Comparison of ENCODE assay signal across 1 cellular context in genomic region chr7:957418-958220, GRCh38.
TF ChIP-seq lines count a peak whose summit lies in the region.

No MANE protein-coding gene starts in this region.

TF ChIP-seq in HepG2, 621 proteins besides CTCF, POLR2A, EP300 and RAD21 (continued from another document and continues in another):
- TF ChIP-seq ZNF280D (CRISPR knock-in tag; IDR thresholded peaks at IDR 0.05) (0 out of 2 replicates have a peak, but pooled peaks have one; percentile 82), USF2 (IDR thresholded peaks at IDR 0.05; ENCODE audit: low read depth, low read length) (no peak), USF2 (CRISPR knock-in tag; IDR thresholded peaks at IDR 0.05; ENCODE audit: borderline replicate concordance) (no peak), TMF1 (CRISPR knock-in tag; IDR thresholded peaks at IDR 0.05; ENCODE audit: low read depth) (peak; percentile 79; the same call in 1 of the 2 replicates), MXD1 (CRISPR knock-in tag; IDR thresholded peaks at IDR 0.05) (no peak; the same call in 1 of the 2 replicates), CBX2 (IDR thresholded peaks at IDR 0.05; ENCODE audit: low read depth, low read length) (no peak), CBX2 (CRISPR knock-in tag; IDR thresholded peaks at IDR 0.05; ENCODE audit: low read depth) (0 out of 2 replicates have a peak, but pooled peaks have one; percentile 30), ZNF790 (CRISPR knock-in tag; IDR thresholded peaks at IDR 0.05; ENCODE audit: borderline replicate concordance) (peak; percentile 99), FOXJ3 (CRISPR knock-in tag; IDR thresholded peaks at IDR 0.05; ENCODE audit: borderline replicate concordance) (peak; percentile 59; the same call in 1 of the 2 replicates), DNMT3B (CRISPR knock-in tag; conservative IDR thresholded peaks at IDR 0.05) (0 out of 2 replicates have a peak, but pooled peaks have one; percentile 48), ZSCAN12 (CRISPR knock-in tag; IDR thresholded peaks at IDR 0.05) (peak; percentile 90), ZNF784 (CRISPR knock-in tag; IDR thresholded peaks at IDR 0.05; ENCODE audit: borderline replicate concordance) (peak; percentile 95), ZNF747 (CRISPR knock-in tag; IDR thresholded peaks at IDR 0.05; ENCODE audit: borderline replicate concordance) (peak; percentile 87; the same call in 1 of the 2 replicates), ATF5 (CRISPR knock-in tag; IDR thresholded peaks at IDR 0.05; ENCODE audit: low read depth) (0 out of 2 replicates have a peak, but pooled peaks have one; percentile 34), ZNF75D (CRISPR knock-in tag; IDR thresholded peaks at IDR 0.05; ENCODE audit: borderline replicate concordance) (no peak), BCL6 (CRISPR knock-in tag; IDR thresholded peaks at IDR 0.05) (peak; percentile 31; the same call in 1 of the 2 replicates), TBX3 (IDR thresholded peaks at IDR 0.05; ENCODE audit: borderline replicate concordance) (no peak), MTF1 (CRISPR knock-in tag; IDR thresholded peaks at IDR 0.05) (no peak), TOPORS (CRISPR knock-in tag; IDR thresholded peaks at IDR 0.05) (peak; percentile 82; the same call in 1 of the 2 replicates), MYC (CRISPR knock-in tag; IDR thresholded peaks at IDR 0.05; ENCODE audit: borderline replicate concordance) (peak; percentile 91), ISX (CRISPR knock-in tag; conservative IDR thresholded peaks at IDR 0.05) (0 out of 2 replicates have a peak, but pooled peaks have one; percentile 38), STAT6 (CRISPR knock-in tag; IDR thresholded peaks at IDR 0.05; ENCODE audit: borderline replicate concordance) (peak; percentile 43; the same call in 1 of the 2 replicates), YEATS2 (CRISPR knock-in tag; IDR thresholded peaks at IDR 0.05; ENCODE audit: borderline replicate concordance) (no peak)
- TF ChIP-seq, protein P1, sequence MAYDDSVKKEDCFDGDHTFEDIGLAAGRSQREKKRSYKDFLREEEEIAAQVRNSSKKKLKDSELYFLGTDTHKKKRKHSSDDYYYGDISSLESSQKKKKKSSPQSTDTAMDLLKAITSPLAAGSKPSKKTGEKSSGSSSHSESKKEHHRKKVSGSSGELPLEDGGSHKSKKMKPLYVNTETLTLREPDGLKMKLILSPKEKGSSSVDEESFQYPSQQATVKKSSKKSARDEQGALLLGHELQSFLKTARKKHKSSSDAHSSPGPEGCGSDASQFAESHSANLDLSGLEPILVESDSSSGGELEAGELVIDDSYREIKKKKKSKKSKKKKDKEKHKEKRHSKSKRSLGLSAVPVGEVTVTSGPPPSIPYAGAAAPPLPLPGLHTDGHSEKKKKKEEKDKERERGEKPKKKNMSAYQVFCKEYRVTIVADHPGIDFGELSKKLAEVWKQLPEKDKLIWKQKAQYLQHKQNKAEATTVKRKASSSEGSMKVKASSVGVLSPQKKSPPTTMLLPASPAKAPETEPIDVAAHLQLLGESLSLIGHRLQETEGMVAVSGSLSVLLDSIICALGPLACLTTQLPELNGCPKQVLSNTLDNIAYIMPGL (CRISPR knock-in tag; IDR thresholded peaks at IDR 0.05; ENCODE audit: borderline replicate concordance in 1 of 2, low read depth in 1 of 2), result peak; percentile 85 to 92
- TF ChIP-seq, protein P2, sequence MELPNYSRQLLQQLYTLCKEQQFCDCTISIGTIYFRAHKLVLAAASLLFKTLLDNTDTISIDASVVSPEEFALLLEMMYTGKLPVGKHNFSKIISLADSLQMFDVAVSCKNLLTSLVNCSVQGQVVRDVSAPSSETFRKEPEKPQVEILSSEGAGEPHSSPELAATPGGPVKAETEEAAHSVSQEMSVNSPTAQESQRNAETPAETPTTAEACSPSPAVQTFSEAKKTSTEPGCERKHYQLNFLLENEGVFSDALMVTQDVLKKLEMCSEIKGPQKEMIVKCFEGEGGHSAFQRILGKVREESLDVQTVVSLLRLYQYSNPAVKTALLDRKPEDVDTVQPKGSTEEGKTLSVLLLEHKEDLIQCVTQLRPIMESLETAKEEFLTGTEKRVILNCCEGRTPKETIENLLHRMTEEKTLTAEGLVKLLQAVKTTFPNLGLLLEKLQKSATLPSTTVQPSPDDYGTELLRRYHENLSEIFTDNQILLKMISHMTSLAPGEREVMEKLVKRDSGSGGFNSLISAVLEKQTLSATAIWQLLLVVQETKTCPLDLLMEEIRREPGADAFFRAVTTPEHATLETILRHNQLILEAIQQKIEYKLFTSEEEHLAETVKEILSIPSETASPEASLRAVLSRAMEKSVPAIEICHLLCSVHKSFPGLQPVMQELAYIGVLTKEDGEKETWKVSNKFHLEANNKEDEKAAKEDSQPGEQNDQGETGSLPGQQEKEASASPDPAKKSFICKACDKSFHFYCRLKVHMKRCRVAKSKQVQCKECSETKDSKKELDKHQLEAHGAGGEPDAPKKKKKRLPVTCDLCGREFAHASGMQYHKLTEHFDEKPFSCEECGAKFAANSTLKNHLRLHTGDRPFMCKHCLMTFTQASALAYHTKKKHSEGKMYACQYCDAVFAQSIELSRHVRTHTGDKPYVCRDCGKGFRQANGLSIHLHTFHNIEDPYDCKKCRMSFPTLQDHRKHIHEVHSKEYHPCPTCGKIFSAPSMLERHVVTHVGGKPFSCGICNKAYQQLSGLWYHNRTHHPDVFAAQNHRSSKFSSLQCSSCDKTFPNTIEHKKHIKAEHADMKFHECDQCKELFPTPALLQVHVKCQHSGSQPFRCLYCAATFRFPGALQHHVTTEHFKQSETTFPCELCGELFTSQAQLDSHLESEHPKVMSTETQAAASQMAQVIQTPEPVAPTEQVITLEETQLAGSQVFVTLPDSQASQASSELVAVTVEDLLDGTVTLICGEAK (IDR thresholded peaks at IDR 0.05), result no peak
- TF ChIP-seq, protein P2 (CRISPR knock-in tag; IDR thresholded peaks at IDR 0.05), result peak; percentile 89
